8 cellular contexts compared by ENCODE assay signal in genomic region chr3:168249539-168250414, GRCh38.
A peak's percentile ranks its signal among the peaks of the same experiment; 100 is the strongest.
DNase-seq lines count a peak whose midpoint lies in the region; ATAC-seq, FAIRE-seq and TF ChIP-seq lines count a peak whose summit lies in the region.

No MANE protein-coding gene starts in this region.

- peaks cover 12% of the 10 kb centered on the region for H3K4me1 Mint-ChIP-seq in activated T-cell treated with anti-CD3 and anti-CD28 coated beads, Interleukin-2, amount 50 U/mL, for 24 hours (ENCODE audit: low read depth)
- H3K4me1 Mint-ChIP-seq in IgD-negative memory B cell: peaks cover 0 to 12% (median 10%) of the 10 kb centered on the region in 3 donors
- H3K4me1 Mint-ChIP-seq in central memory CD8-positive, alpha-beta T cell: peaks cover 8% of the 10 kb centered on the region

- no peaks in the 10 kb centered on the region for H4K20me1 ChIP-seq in GM23248 (ENCODE audit: insufficient read depth)
- no peaks in the 10 kb centered on the region for H4K20me1 ChIP-seq in keratinocyte (ENCODE audit: control insufficient read depth, extremely low read depth, insufficient read depth, low read length)

- H3K4me1 ChIP-seq in GM23248 (ENCODE audit: insufficient read depth) (peaks cover 11% of the 10 kb centered on the region; the same call in 1 of the 2 replicates), keratinocyte (ENCODE audit: control insufficient read depth, extremely low read depth, insufficient read depth, low read length) (peaks cover 9% of the 10 kb centered on the region)

- no peaks in the 10 kb centered on the region for H3K9me3 Mint-ChIP-seq in activated T-cell treated with anti-CD3 and anti-CD28 coated beads, Interleukin-2, amount 50 U/mL, for 24 hours
- H3K9me3 Mint-ChIP-seq in IgD-negative memory B cell: peaks cover 3 to 5% (median 4%) of the 10 kb centered on the region in 3 donors
- H3K9me3 Mint-ChIP-seq in central memory CD8-positive, alpha-beta T cell: peaks cover 9% of the 10 kb centered on the region

- H3K9me3 ChIP-seq in GM23248 (ENCODE audit: low read depth) (no peaks in the 10 kb centered on the region), keratinocyte (ENCODE audit: control insufficient read depth, low read depth, low read length) (no peaks in the 10 kb centered on the region)

- H3K9me2 ChIP-seq in GM23248 (ENCODE audit: insufficient read depth): no peaks in the 10 kb centered on the region

- H3K4me2 ChIP-seq in GM23248 (ENCODE audit: unreplicated experiment): peak overlapping the region; percentile 88
- peak overlapping the region; percentile 93 for H3K4me2 ChIP-seq in keratinocyte (ENCODE audit: control insufficient read depth, extremely low read depth, insufficient read depth, low read depth, low read length)

- in situ Hi-C loops in GM23248 (cut with MboI): no loop called here

- dilution Hi-C loops in keratinocyte (cut with MboI; ENCODE audit: extremely low pct_ligation_motif_present, low sequenced_read_pairs): no loop called here

- WGBS in GM23248 (ENCODE audit: low coverage in 1 of 2, low lambda C conversion rate in 2 of 2, missing lambda C conversion rate in 2 of 2), 2 experiments: 1 to 2% methylated on average over 50 to 63 of the region's 90 CpGs

- peaks cover 60% of the 10 kb centered on the region for H3K27me3 Mint-ChIP-seq in activated T-cell treated with anti-CD3 and anti-CD28 coated beads, Interleukin-2, amount 50 U/mL, for 24 hours
- H3K27me3 Mint-ChIP-seq in IgD-negative memory B cell: peaks cover 25% of the 10 kb centered on the region
- H3K27me3 Mint-ChIP-seq in central memory CD8-positive, alpha-beta T cell: peaks cover 45% of the 10 kb centered on the region

- H3K27ac ChIP-seq in GM23248 (no peak overlapping the region), keratinocyte (ENCODE audit: control insufficient read depth, insufficient read depth, low read length) (no peak overlapping the region)

- H3K4me3 Mint-ChIP-seq in activated T-cell treated with anti-CD3 and anti-CD28 coated beads, Interleukin-2, amount 50 U/mL, for 24 hours: peak overlapping the region; percentile 60
- peak overlapping the region; percentile 31 to 93 (median 80) for H3K4me3 Mint-ChIP-seq in IgD-negative memory B cell
- H3K4me3 Mint-ChIP-seq in central memory CD8-positive, alpha-beta T cell: peak overlapping the region; percentile 53

- DNase-seq in activated T-cell treated with anti-CD3 and anti-CD28 coated beads, Interleukin-2, amount 50 U/mL, for 24 hours: peak; percentile 32
- no peak for DNase-seq in activated T-cell treated with anti-CD3 and anti-CD28 coated beads, Interleukin-2, amount 50 U/mL, for 1 hour
- DNase-seq in GM23248 (peak; percentile 78), RPMI8226 (peak; percentile 97), keratinocyte (ENCODE audit: low read depth, low spot score) (no peak), smooth muscle cell of the brain vasculature (ENCODE audit: low read depth, low spot score) (peak; percentile 40)
- DNase-seq in central memory CD8-positive, alpha-beta T cell (ENCODE audit: low spot score in 2 of 2): no peak

- H2AFZ ChIP-seq in GM23248 (peak overlapping the region; percentile 73), keratinocyte (ENCODE audit: control insufficient read depth, low read length) (peak overlapping the region; percentile 84)

- ATAC-seq in central memory CD8-positive, alpha-beta T cell (replicated peaks; ENCODE audit: extremely low read depth, poor library complexity, severe bottlenecking): no peak

- no peak overlapping the region for H3K27ac Mint-ChIP-seq in activated T-cell treated with anti-CD3 and anti-CD28 coated beads, Interleukin-2, amount 50 U/mL, for 24 hours
- H3K27ac Mint-ChIP-seq in IgD-negative memory B cell: no peak overlapping the region
- no peak overlapping the region for H3K27ac Mint-ChIP-seq in central memory CD8-positive, alpha-beta T cell (ENCODE audit: low read depth)

- FAIRE-seq in keratinocyte (lab: Jason Lieb, UNC): no peak

- H3K9ac ChIP-seq in GM23248 (no peak overlapping the region), keratinocyte (ENCODE audit: control insufficient read depth, extremely low read depth, insufficient read depth, low read length) (no peak overlapping the region)

- H3K9me1 ChIP-seq in keratinocyte (ENCODE audit: control insufficient read depth, extremely low read depth, insufficient read depth, low read length): no peaks in the 10 kb centered on the region

- TF ChIP-seq CTCF in keratinocyte (optimal IDR thresholded peaks at IDR 0.05 in 1 of 3, IDR thresholded peaks at IDR 0.05 in 1 of 3, conservative IDR thresholded peaks at IDR 0.05 in 1 of 3; ENCODE audit: extremely low read depth in 1 of 3, insufficient read depth in 2 of 3, low read length in 3 of 3): peak in 2 of 3 experiments; percentile 50 to 55

- H3K36me3 Mint-ChIP-seq in activated T-cell treated with anti-CD3 and anti-CD28 coated beads, Interleukin-2, amount 50 U/mL, for 24 hours (ENCODE audit: low read depth): no peaks in the 10 kb centered on the region
- H3K36me3 Mint-ChIP-seq in IgD-negative memory B cell: peaks cover 2% of the 10 kb centered on the region
- H3K36me3 Mint-ChIP-seq in central memory CD8-positive, alpha-beta T cell (ENCODE audit: insufficient read depth): no peaks in the 10 kb centered on the region

- H3K36me3 ChIP-seq in GM23248 (ENCODE audit: low read depth) (no peaks in the 10 kb centered on the region), keratinocyte (ENCODE audit: control insufficient read depth in 2 of 2, extremely low read depth in 1 of 2, insufficient read depth in 2 of 2, low read length in 2 of 2) (no peaks in the 10 kb centered on the region)

- no peaks in the 10 kb centered on the region for H3F3A ChIP-seq in GM23248 (ENCODE audit: insufficient read depth)

- peak overlapping the region; percentile 77 for H3K4me3 ChIP-seq in GM23248
- H3K4me3 ChIP-seq in keratinocyte (ENCODE audit: control insufficient read depth in 2 of 3, extremely low read depth in 1 of 3, insufficient read depth in 2 of 3, low read depth in 1 of 3, low read length in 3 of 3): peak overlapping the region; percentile 41 to 63 (median 55)

- peaks cover 66% of the 10 kb centered on the region for H3K27me3 ChIP-seq in GM23248 (replicated peaks; ENCODE audit: insufficient read depth)
- peaks cover 19% of the 10 kb centered on the region for H3K27me3 ChIP-seq in keratinocyte (ENCODE audit: control insufficient read depth, extremely low read depth, insufficient read depth, low read length)

- no peaks in the 10 kb centered on the region for H3K79me2 ChIP-seq in GM23248 (ENCODE audit: insufficient read depth)
- no peaks in the 10 kb centered on the region for H3K79me2 ChIP-seq in keratinocyte (ENCODE audit: control insufficient read depth, insufficient read depth, low read length)

Comparison
In these comparisons a context has a peak if more than half of its experiments do, and no peak if none do; other contexts are left out.
1. DNase-seq: peak in activated T-cell treated with anti-CD3 and anti-CD28 coated beads, Interleukin-2, amount 50 U/mL, for 24 hours (single experiment), GM23248 (single experiment), RPMI8226 (single experiment) and smooth muscle cell of the brain vasculature (single experiment); none in activated T-cell treated with anti-CD3 and anti-CD28 coated beads, Interleukin-2, amount 50 U/mL, for 1 hour (single experiment), central memory CD8-positive, alpha-beta T cell (0 of 2) and keratinocyte (single experiment).
2. Peak in every context shown above with its lines, with median percentiles within 50 percentile points of each other: H3K4me3 Mint-ChIP-seq.